10 cellular contexts compared by ENCODE assay signal in genomic region chr14:75249958-75250336, GRCh38. TPM values are rescaled to one million over a fixed set of nuclear protein-coding genes. Genes with fewer than 3 reads are reported as not detected.
DNase-seq lines count a peak whose midpoint lies in the region; ATAC-seq and TF ChIP-seq lines count a peak whose summit lies in the region.
"Had no signal": no experiment of that assay in that cellular context is flagged by ENCODE, and none has a peak within 500 bp of the region (broad histone marks: within the 10 kb centered on the region; RNA-seq: fewer than 3 reads in every experiment).

No MANE protein-coding gene starts in this region.

- H3K4me1 ChIP-seq in OCI-LY3 (ENCODE audit: low read length), result peaks cover 19% of the 10 kb centered on the region

- peaks cover 21% of the 10 kb centered on the region for H3K27me3 ChIP-seq in OCI-LY3 (ENCODE audit: low read depth, low read length)

- DNase-seq in myocyte (ENCODE audit: low read depth) (peak; percentile 82), NAMALWA (ENCODE audit: low spot score) (no peak), DMS153 (lab: John Stamatoyannopoulos, UW) (no peak), NCI-H2081 treated with DMSO at 0.1 percent for 48 hours (lab: John Stamatoyannopoulos, UW) (no peak)
- DNase-seq: caudate nucleus, NCI-H226 had no signal

- no peaks in the 10 kb centered on the region for H4K20me1 ChIP-seq in OCI-LY3 (ENCODE audit: insufficient read depth, low read length)

- H3K36me3 ChIP-seq in OCI-LY3 (replicated peaks; ENCODE audit: low read depth, low read length), result no peaks in the 10 kb centered on the region

- ATAC-seq in GM18861 (IDR thresholded peaks at IDR 0.05; ENCODE audit: unreplicated experiment) (peak; percentile 20), GM21825 (IDR thresholded peaks at IDR 0.05; ENCODE audit: unreplicated experiment) (peak; percentile 25), HG03095 (IDR thresholded peaks at IDR 0.05; ENCODE audit: unreplicated experiment) (no peak)

- no peaks in the 10 kb centered on the region for H3K9me3 ChIP-seq in OCI-LY3 (ENCODE audit: insufficient read depth, low read length)

- H2AFZ ChIP-seq in OCI-LY3 (ENCODE audit: low read depth, low read length), result no peak overlapping the region

- no peak for TF ChIP-seq CTCF in OCI-LY3 (IDR thresholded peaks at IDR 0.05; ENCODE audit: low read depth, low read length)

- no peak overlapping the region for H3K9ac ChIP-seq in OCI-LY3 (ENCODE audit: low read length)

- no peaks in the 10 kb centered on the region for H3K79me2 ChIP-seq in OCI-LY3 (ENCODE audit: low read length)

- no peak overlapping the region for H3K4me3 ChIP-seq in OCI-LY3 (ENCODE audit: low read length)

- H3K4me2 ChIP-seq in OCI-LY3 (ENCODE audit: low read length), result peak overlapping the region; percentile 24

- no peak overlapping the region for H3K27ac ChIP-seq in OCI-LY3 (ENCODE audit: low read length)

RNA-seq across cellular contexts. Expression of gene FOS, which starts 28.7 kb away (rescaled TPM):
- total RNA-seq in myocyte, result 22.7 and 26.5 TPM in 2 replicates
- 2.0 TPM for polyA plus RNA-seq in myocyte (2012)
